In the genomic region with DNA sequence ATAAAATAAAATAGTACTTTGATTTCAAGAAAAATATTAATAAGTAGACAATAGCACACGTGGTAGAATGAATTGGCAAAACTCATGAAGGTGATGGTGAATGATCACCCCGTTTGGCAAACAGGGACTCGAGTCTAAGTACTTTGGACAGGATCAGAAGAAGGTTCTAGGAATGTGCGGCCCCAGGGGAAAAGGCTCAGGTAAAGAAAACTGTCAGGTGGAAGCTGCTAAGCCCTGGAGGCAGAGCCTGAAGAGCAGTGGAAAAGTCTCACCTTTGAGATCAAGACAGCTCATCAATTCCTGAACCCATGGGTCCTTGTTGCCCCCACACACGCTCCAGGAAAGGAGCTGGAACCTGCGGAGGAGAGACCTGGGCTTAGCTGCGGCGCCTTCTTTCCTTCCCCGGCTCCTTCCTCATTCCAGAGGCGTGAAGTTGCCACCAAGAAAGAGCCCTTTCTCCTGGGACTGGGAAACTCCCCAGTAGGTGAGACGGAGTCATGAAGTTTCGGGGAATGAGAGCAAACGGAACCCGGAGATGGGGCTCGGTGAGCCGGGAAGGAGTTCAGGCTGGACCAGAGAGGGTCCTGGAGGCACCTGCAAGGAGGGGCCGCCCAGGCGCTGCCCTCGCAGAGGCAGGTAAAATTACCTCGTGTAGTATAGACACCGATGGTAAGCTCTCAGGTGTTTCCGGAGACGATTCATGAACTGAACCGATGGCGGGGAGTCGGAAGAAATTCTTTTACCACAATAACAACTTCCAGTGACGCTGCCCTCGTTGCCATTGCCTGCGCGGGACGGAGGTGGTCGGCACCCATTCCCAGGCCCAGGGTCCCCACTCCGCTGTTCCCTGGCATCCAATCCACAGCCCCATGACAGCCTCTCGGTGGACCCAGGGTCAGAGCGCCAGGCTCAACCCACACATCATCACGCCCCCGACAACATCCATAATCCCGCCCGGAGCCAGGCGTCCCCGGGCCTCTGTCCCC, we compare ENCODE assay signal across 8 cellular contexts. TPM values are rescaled to one million over a fixed set of nuclear protein-coding genes. Genes with fewer than 3 reads are reported as not detected.
DNase-seq lines count a peak whose midpoint lies in the region; ATAC-seq and TF ChIP-seq lines count a peak whose summit lies in the region.

No MANE protein-coding gene starts in this region.

- peak overlapping the region; percentile 44 for H3K27ac ChIP-seq in caudate nucleus (ENCODE audit: low read depth, low read length)
- peak overlapping the region; percentile 84 for H3K27ac ChIP-seq in lower lobe of right lung

- CTCF ChIA-PET in activated naive CD4-positive, alpha-beta T cell treated with anti-CD3 and anti-CD28 coated beads for 36 hours (lab: Charles Lee) = interaction anchor here (0.6 kb wide), 1 partner anchor 174 kb away, joined by 3 read pairs; no protein-coding TSS in a partner anchor

- no peak overlapping the region for H3K27ac Mint-ChIP-seq in activated naive CD4-positive, alpha-beta T cell treated with anti-CD3 and anti-CD28 coated beads for 36 hours
- H3K27ac Mint-ChIP-seq in type B pancreatic cell = peak overlapping the region; percentile 94

- peaks cover 17% of the 10 kb centered on the region for H3K36me3 ChIP-seq in lower lobe of right lung

- intact Hi-C loops in activated naive CD4-positive, alpha-beta T cell treated with anti-CD3 and anti-CD28 coated beads for 36 hours (cut with micrococcal nuclease) = loop anchor here (2.0 kb wide), 1 partner anchor 52 kb away; no protein-coding TSS in a partner anchor
- intact Hi-C loops in lower lobe of right lung (cut with DNase I) = loop anchor here (10.0 kb wide), 1 partner anchor 46 kb away; a partner anchor contains a TSS

- peak overlapping the region; percentile 72 for H3K4me3 Mint-ChIP-seq in activated naive CD4-positive, alpha-beta T cell treated with anti-CD3 and anti-CD28 coated beads for 36 hours
- peak overlapping the region; percentile 89 for H3K4me3 Mint-ChIP-seq in type B pancreatic cell

- no peaks in the 10 kb centered on the region for H3K9me3 ChIP-seq in lower lobe of right lung

- peaks cover 30% of the 10 kb centered on the region for H3K4me1 ChIP-seq in lower lobe of right lung

- no peaks in the 10 kb centered on the region for H3K9me3 Mint-ChIP-seq in activated naive CD4-positive, alpha-beta T cell treated with anti-CD3 and anti-CD28 coated beads for 36 hours
- no peaks in the 10 kb centered on the region for H3K9me3 Mint-ChIP-seq in type B pancreatic cell

- H3K36me3 Mint-ChIP-seq in activated naive CD4-positive, alpha-beta T cell treated with anti-CD3 and anti-CD28 coated beads for 36 hours (ENCODE audit: low read depth) = no peaks in the 10 kb centered on the region
- peaks cover 7% of the 10 kb centered on the region for H3K36me3 Mint-ChIP-seq in type B pancreatic cell

- no peaks in the 10 kb centered on the region for H3K27me3 ChIP-seq in lower lobe of right lung (ENCODE audit: low read depth)

- ATAC-seq in lower lobe of right lung (peak; percentile 60 to 74), HG02610 (IDR thresholded peaks at IDR 0.05; ENCODE audit: unreplicated experiment) (no peak)

- H3K4me1 Mint-ChIP-seq in activated naive CD4-positive, alpha-beta T cell treated with anti-CD3 and anti-CD28 coated beads for 36 hours (ENCODE audit: low read depth) = peaks cover 20% of the 10 kb centered on the region
- peaks cover 9% of the 10 kb centered on the region for H3K4me1 Mint-ChIP-seq in type B pancreatic cell (ENCODE audit: unreplicated experiment)

- TF ChIP-seq CTCF in lower lobe of right lung (IDR thresholded peaks at IDR 0.05) (no peak), type B pancreatic cell (conservative IDR thresholded peaks at IDR 0.05) (no peak)

- peak overlapping the region; percentile 90 for H3K4me3 ChIP-seq in lower lobe of right lung

- H3K27me3 Mint-ChIP-seq in activated naive CD4-positive, alpha-beta T cell treated with anti-CD3 and anti-CD28 coated beads for 36 hours (ENCODE audit: low read depth) = peaks cover 18% of the 10 kb centered on the region
- peaks cover 73% of the 10 kb centered on the region for H3K27me3 Mint-ChIP-seq in type B pancreatic cell

- peak; percentile 24 for DNase-seq in activated naive CD4-positive, alpha-beta T cell treated with anti-CD3 and anti-CD28 coated beads for 36 hours
- DNase-seq in activated naive CD4-positive, alpha-beta T cell (lab: John Stamatoyannopoulos, UW) = no peak
- no peak for DNase-seq in caudate nucleus (lab: John Stamatoyannopoulos, UW)
- DNase-seq in lower lobe of right lung = peak; percentile 64
- DNase-seq in type B pancreatic cell (ENCODE audit: extremely low spot score, unreplicated experiment) = no peak
- DNase-seq in NCI-H1694 treated with DMSO at 0.1 percent for 48 hours (lab: John Stamatoyannopoulos, UW) = no peak
- no peak for DNase-seq in NCI-H446 treated with DMSO at 0.1 percent for 48 hours (lab: John Stamatoyannopoulos, UW)

RNA-seq across cellular contexts. Expression of a gene that starts 1.2 kb away (rescaled TPM):
- total RNA-seq in activated naive CD4-positive, alpha-beta T cell treated with anti-CD3 and anti-CD28 coated beads for 36 hours = under 1 TPM in 1 of 2 experiments, not detected in 1; 0.17 TPM
- total RNA-seq in lower lobe of right lung = 13.3 TPM
- total RNA-seq in type B pancreatic cell (ENCODE audit: low replicate concordance) = 0.70 and 1.4 TPM in 2 replicates

RNA-seq across cellular contexts. Expression of a gene that starts 1.3 kb away (rescaled TPM):
- total RNA-seq in activated naive CD4-positive, alpha-beta T cell treated with anti-CD3 and anti-CD28 coated beads for 36 hours = 1 to 10 TPM; 2.0 to 2.3 TPM
- total RNA-seq in lower lobe of right lung = 249 TPM
- 15.2 and 23.0 TPM in 2 replicates for total RNA-seq in type B pancreatic cell (ENCODE audit: low replicate concordance)

RNA-seq across cellular contexts. Expression of a gene that starts 7.2 kb away (rescaled TPM):
- 10 to 100 TPM; 15.9 to 17.1 TPM for total RNA-seq in activated naive CD4-positive, alpha-beta T cell treated with anti-CD3 and anti-CD28 coated beads for 36 hours
- total RNA-seq in lower lobe of right lung = 22.9 TPM
- 17.6 and 21.8 TPM in 2 replicates for total RNA-seq in type B pancreatic cell (ENCODE audit: low replicate concordance)

RNA-seq across cellular contexts. Expression of a gene that starts 28.0 kb away (rescaled TPM):
- total RNA-seq in activated naive CD4-positive, alpha-beta T cell treated with anti-CD3 and anti-CD28 coated beads for 36 hours = 100 to 1,000 TPM; 169 to 174 TPM
- 201 TPM for total RNA-seq in lower lobe of right lung
- total RNA-seq in type B pancreatic cell (ENCODE audit: low replicate concordance) = 22.9 and 47.4 TPM in 2 replicates

RNA-seq across cellular contexts. Expression of a gene that starts 33.3 kb away (rescaled TPM):
- total RNA-seq in activated naive CD4-positive, alpha-beta T cell treated with anti-CD3 and anti-CD28 coated beads for 36 hours = not detected
- total RNA-seq in lower lobe of right lung = not detected
- 5.3 and 9.6 TPM in 2 replicates for total RNA-seq in type B pancreatic cell (ENCODE audit: low replicate concordance)

Comparison
In these comparisons a context has a peak if more than half of its experiments do, and no peak if none do; other contexts are left out.
1. DNase-seq: peak in activated naive CD4-positive, alpha-beta T cell treated with anti-CD3 and anti-CD28 coated beads for 36 hours (single experiment) and lower lobe of right lung (single experiment); none in activated naive CD4-positive, alpha-beta T cell (0 of 4), caudate nucleus (0 of 61), type B pancreatic cell (single experiment), NCI-H1694 treated with DMSO at 0.1 percent for 48 hours (single experiment) and NCI-H446 treated with DMSO at 0.1 percent for 48 hours (single experiment).
2. RNA of a gene that starts 1.3 kb away (total RNA-seq): 249 TPM in lower lobe of right lung (single experiment); 15.2 to 23.0 TPM in type B pancreatic cell and 2.0 to 2.3 TPM in activated naive CD4-positive, alpha-beta T cell treated with anti-CD3 and anti-CD28 coated beads for 36 hours; every median in the first group is over 10 times any median in the second.